In the genomic region with DNA sequence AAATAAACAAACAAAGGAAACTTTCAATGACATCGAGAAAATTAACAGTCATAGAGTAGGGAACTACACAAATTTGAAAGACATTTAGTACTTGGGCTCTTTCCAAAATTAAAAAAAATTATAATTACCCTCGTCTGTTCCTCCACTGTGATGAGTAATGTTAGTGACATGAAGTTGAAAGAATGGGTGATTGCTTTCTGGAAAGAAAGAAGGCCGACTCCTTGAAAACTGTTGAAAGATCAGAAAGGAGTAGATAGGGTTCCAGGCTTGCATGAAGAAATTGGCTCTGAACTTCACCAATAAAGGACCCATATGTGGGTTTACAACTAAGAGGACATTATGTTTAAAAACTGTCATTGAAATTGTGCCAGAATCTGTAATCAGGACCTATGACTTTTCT, we compare ENCODE assay signal across 1 cellular context.
TF ChIP-seq lines count a peak whose summit lies in the region.

No MANE protein-coding gene starts in this region.

TF ChIP-seq in SK-N-SH treated with all-trans-retinoic acid at 6 μM for 48 hours, 23 proteins besides CTCF, POLR2A, EP300 and RAD21:
- TF ChIP-seq ZFP30 (CRISPR knock-in tag; IDR thresholded peaks at IDR 0.05) = no peak
- TF ChIP-seq, protein P1, sequence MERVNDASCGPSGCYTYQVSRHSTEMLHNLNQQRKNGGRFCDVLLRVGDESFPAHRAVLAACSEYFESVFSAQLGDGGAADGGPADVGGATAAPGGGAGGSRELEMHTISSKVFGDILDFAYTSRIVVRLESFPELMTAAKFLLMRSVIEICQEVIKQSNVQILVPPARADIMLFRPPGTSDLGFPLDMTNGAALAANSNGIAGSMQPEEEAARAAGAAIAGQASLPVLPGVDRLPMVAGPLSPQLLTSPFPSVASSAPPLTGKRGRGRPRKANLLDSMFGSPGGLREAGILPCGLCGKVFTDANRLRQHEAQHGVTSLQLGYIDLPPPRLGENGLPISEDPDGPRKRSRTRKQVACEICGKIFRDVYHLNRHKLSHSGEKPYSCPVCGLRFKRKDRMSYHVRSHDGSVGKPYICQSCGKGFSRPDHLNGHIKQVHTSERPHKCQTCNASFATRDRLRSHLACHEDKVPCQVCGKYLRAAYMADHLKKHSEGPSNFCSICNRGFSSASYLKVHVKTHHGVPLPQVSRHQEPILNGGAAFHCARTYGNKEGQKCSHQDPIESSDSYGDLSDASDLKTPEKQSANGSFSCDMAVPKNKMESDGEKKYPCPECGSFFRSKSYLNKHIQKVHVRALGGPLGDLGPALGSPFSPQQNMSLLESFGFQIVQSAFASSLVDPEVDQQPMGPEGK (CRISPR knock-in tag; IDR thresholded peaks at IDR 0.05; ENCODE audit: borderline replicate concordance) = no peak
- TF ChIP-seq ESRRG (CRISPR knock-in tag; IDR thresholded peaks at IDR 0.05) = no peak
- TF ChIP-seq ZNF8 (CRISPR knock-in tag; IDR thresholded peaks at IDR 0.05) = no peak
- TF ChIP-seq, protein P2, sequence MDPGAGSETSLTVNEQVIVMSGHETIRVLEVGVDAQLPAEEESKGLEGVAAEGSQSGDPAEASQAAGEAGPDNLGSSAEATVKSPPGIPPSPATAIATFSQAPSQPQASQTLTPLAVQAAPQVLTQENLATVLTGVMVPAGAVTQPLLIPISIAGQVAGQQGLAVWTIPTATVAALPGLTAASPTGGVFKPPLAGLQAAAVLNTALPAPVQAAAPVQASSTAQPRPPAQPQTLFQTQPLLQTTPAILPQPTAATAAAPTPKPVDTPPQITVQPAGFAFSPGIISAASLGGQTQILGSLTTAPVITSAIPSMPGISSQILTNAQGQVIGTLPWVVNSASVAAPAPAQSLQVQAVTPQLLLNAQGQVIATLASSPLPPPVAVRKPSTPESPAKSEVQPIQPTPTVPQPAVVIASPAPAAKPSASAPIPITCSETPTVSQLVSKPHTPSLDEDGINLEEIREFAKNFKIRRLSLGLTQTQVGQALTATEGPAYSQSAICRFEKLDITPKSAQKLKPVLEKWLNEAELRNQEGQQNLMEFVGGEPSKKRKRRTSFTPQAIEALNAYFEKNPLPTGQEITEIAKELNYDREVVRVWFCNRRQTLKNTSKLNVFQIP (CRISPR knock-in tag; IDR thresholded peaks at IDR 0.05; ENCODE audit: borderline replicate concordance, low read depth) = no peak
- TF ChIP-seq ZNF565 (CRISPR knock-in tag; conservative IDR thresholded peaks at IDR 0.05; ENCODE audit: low read depth) = no peak
